7 cellular contexts compared by ENCODE assay signal in the genomic region with DNA sequence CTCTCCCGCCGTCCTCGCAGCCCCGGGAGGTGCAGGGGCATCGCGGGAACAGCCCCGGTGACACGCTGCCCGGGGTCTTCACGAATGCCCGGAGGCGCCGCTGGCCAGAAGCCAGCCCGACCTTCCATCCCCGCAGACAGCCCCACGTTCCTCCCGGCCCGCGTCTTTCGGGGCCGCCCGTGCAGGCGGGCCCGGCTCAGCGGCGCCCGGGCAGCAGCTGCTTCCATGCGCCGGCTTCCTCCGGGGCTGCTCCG. TPM values are rescaled to one million over a fixed set of nuclear protein-coding genes. Genes with fewer than 3 reads are reported as not detected.
DNase-seq lines count a peak whose midpoint lies in the region; ATAC-seq, FAIRE-seq and TF ChIP-seq lines count a peak whose summit lies in the region.

No MANE protein-coding gene starts in this region.

- no peak for FAIRE-seq in bronchial epithelial cell (lab: Jason Lieb, UNC)

- DNase-seq in bronchial epithelial cell (ENCODE audit: low read depth) (no peak), NCI-H526 treated with DMSO at 0.1 percent for 48 hours (lab: John Stamatoyannopoulos, UW) (no peak), NCI-H345 (lab: John Stamatoyannopoulos, UW) (no peak), DMS53 (lab: John Stamatoyannopoulos, UW) (no peak)

- H3K9me3 ChIP-seq in mononuclear cell (ENCODE audit: low read depth, low read length): no peaks in the 10 kb centered on the region

- H3K27me3 ChIP-seq in bronchial epithelial cell (ENCODE audit: control insufficient read depth, insufficient read depth, low read length): no peaks in the 10 kb centered on the region
- peaks cover 5% of the 10 kb centered on the region for H3K27me3 ChIP-seq in mononuclear cell (ENCODE audit: insufficient read depth, low read length)

- peaks cover 49% of the 10 kb centered on the region for H3K4me1 ChIP-seq in mononuclear cell (ENCODE audit: insufficient read depth, low read length)

- no peak for TF ChIP-seq CTCF in bronchial epithelial cell (IDR thresholded peaks at IDR 0.05; ENCODE audit: insufficient read depth, low read length, severe bottlenecking)

- ATAC-seq in GM21360 (IDR thresholded peaks at IDR 0.05; ENCODE audit: unreplicated experiment): peak; percentile 1
- peak; percentile 0 for ATAC-seq in HG03442 (IDR thresholded peaks at IDR 0.05; ENCODE audit: unreplicated experiment)

- H3K4me3 ChIP-seq in bronchial epithelial cell (ENCODE audit: low read depth, low read length): peak overlapping the region; percentile 67
- peak overlapping the region; percentile 68 for H3K4me3 ChIP-seq in mononuclear cell (ENCODE audit: low read length)

- peaks cover 2% of the 10 kb centered on the region for H3K36me3 ChIP-seq in bronchial epithelial cell (ENCODE audit: control insufficient read depth, insufficient read depth, low read length)

RNA-seq across cellular contexts. Expression of a gene that starts 0.8 kb away (rescaled TPM):
- 4.5 and 5.4 TPM in 2 replicates for total RNA-seq in bronchial epithelial cell
- 19.9 TPM for total RNA-seq in mononuclear cell

RNA-seq across cellular contexts. Expression of a gene that starts 3.6 kb away (rescaled TPM):
- total RNA-seq in bronchial epithelial cell (1.5 TPM in 1 of 2 replicates, not detected in the other), mononuclear cell (88.2 TPM)

RNA-seq across cellular contexts. Expression of a gene that starts 15.6 kb away (rescaled TPM):
- 13.2 and 22.3 TPM in 2 replicates for total RNA-seq in bronchial epithelial cell
- total RNA-seq in mononuclear cell: 10.8 TPM

RNA-seq across cellular contexts. Expression of a gene that starts 36.1 kb away (rescaled TPM):
- 0.51 and 0.53 TPM in 2 replicates for total RNA-seq in bronchial epithelial cell
- 1.5 TPM for total RNA-seq in mononuclear cell

Comparison
In these comparisons a context has a peak if more than half of its experiments do, and no peak if none do; other contexts are left out.
1. RNA of a gene that starts 3.6 kb away (total RNA-seq): 88.2 TPM in mononuclear cell (single experiment); 1.5 TPM in bronchial epithelial cell; every median in the first group is over 10 times any median in the second.